Comparison of ENCODE assay signal across 22 cellular contexts in the genomic region with DNA sequence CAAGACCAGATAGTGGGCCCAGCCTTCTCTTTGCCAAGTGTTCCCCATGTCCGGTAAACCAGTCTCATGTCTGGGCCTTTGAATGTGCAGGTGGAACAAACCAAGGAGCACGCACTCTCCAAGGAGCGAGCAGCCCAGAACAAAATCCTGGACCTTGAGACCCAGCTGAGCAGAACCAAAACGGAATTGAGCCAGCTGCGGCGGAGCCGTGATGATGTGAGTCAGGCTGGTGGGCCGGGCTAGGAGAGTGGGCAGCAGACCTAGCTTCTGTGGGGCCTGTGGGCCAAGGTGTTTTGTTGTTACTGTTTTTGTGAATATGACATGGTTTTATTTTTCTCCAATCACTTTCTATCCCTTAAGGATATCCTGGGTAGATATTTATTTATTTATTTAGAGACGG. TPM values are rescaled to one million over a fixed set of nuclear protein-coding genes. Genes with fewer than 3 reads are reported as not detected.
DNase-seq lines count a peak whose midpoint lies in the region; ATAC-seq and TF ChIP-seq lines count a peak whose summit lies in the region.
"Had no signal": no experiment of that assay in that cellular context is flagged by ENCODE, and none has a peak within 500 bp of the region (broad histone marks: within the 10 kb centered on the region; RNA-seq: fewer than 3 reads in every experiment).

No MANE protein-coding gene starts in this region.

- TF ChIP-seq CTCF in HEK293 (tag by site-specific recombination; IDR thresholded peaks at IDR 0.05) = no peak
- TF ChIP-seq CTCF in RWPE1 (conservative IDR thresholded peaks at IDR 0.05; ENCODE audit: low read depth) = no peak

- DNase-seq in RWPE1 (ENCODE audit: low spot score) = no peak
- peak; percentile 43 for DNase-seq in mesenteric fat pad (ENCODE audit: low spot score)
- DNase-seq in activated CD4-positive, alpha-beta T cell treated with anti-CD3 and anti-CD28 coated beads, Interleukin-2, amount 50 U/mL, for 1 hour = no peak
- no peak for DNase-seq in activated CD8-positive, alpha-beta memory T cell treated with anti-CD3 and anti-CD28 coated beads, Interleukin-2, amount 50 U/mL, for 4 hours
- DNase-seq: 8988T; ACHN; AML-193; BE2C; CD4-positive, alpha-beta T cell; CD8-positive, alpha-beta memory T cell; DMS 273 treated with DMSO at 0.1 percent for 48 hours; DMS79; EL; GDM1; GM23248; H7; HCEC 1CT had no signal

- H3K36me3 ChIP-seq in HEK293 (ENCODE audit: control insufficient read depth in 2 of 2, insufficient read depth in 1 of 2, low read length in 2 of 2) = peaks cover 5 to 77% of the 10 kb centered on the region in 2 experiments

- POLR2A ChIA-PET in HEK293 (lab: Yijun Ruan, JAX) (interaction anchor here (0.6 kb wide), 1 partner anchor 144 kb away, joined by 5 read pairs; no protein-coding TSS in a partner anchor), RWPE1 (lab: Yijun Ruan, JAX; ENCODE audit: low non-redundant PET) (no interaction called here)

- H3K27ac ChIP-seq in HEK293 (ENCODE audit: extremely low read depth, low read depth, low read length) (no peak overlapping the region), RWPE1 (peak overlapping the region; percentile 53; the same call in 1 of the 2 replicates)
- H3K27ac ChIP-seq: A549; BLaER1 treated with 17β-estradiol and CSF1 and Interleukin-3, amounts not matched to agents 10 nM and 100 nM; GM23248 had no signal

- CTCF ChIA-PET in HEK293 (lab: Yijun Ruan, JAX) (interaction anchor here (0.6 to 1.4 kb wide), 3 partner anchors 60 to 150 kb away, joined by 3 to 4 read pairs (median 3); no protein-coding TSS in a partner anchor), RWPE1 (lab: Yijun Ruan, JAX) (no interaction called here)

- H3K4me3 ChIP-seq in HEK293 (ENCODE audit: low read depth, low read length) = no peak overlapping the region
- H3K4me3 ChIP-seq: A549; BLaER1 treated with 17β-estradiol and CSF1 and Interleukin-3, amounts not matched to agents 10 nM and 100 nM; GM12878; GM23248 had no signal

- H3K9me3 ChIP-seq in HEK293 (ENCODE audit: control insufficient read depth, insufficient read depth, low read depth, low read length) = no peaks in the 10 kb centered on the region
- H3K9me3 ChIP-seq: A549; BE2C; BLaER1 treated with 17β-estradiol and CSF1 and Interleukin-3, amounts not matched to agents 10 nM and 100 nM had no signal

- no peaks in the 10 kb centered on the region for H3K4me1 ChIP-seq in HEK293 (ENCODE audit: control insufficient read depth, insufficient read depth, low read length)

- no peak for ATAC-seq in HG03196 (IDR thresholded peaks at IDR 0.05; ENCODE audit: unreplicated experiment)
- ATAC-seq: A549, GM12878 had no signal

TF ChIP-seq in HEK293, 187 proteins besides CTCF, POLR2A, EP300 and RAD21:
- TF ChIP-seq ZSCAN23 (tag by site-specific recombination; IDR thresholded peaks at IDR 0.05) = no peak
- no peak for TF ChIP-seq PRDM2 (tag by site-specific recombination; IDR thresholded peaks at IDR 0.05; ENCODE audit: borderline replicate concordance)
- TF ChIP-seq ZNF426 (tag by site-specific recombination; IDR thresholded peaks at IDR 0.05) = no peak
- TF ChIP-seq, protein P1, sequence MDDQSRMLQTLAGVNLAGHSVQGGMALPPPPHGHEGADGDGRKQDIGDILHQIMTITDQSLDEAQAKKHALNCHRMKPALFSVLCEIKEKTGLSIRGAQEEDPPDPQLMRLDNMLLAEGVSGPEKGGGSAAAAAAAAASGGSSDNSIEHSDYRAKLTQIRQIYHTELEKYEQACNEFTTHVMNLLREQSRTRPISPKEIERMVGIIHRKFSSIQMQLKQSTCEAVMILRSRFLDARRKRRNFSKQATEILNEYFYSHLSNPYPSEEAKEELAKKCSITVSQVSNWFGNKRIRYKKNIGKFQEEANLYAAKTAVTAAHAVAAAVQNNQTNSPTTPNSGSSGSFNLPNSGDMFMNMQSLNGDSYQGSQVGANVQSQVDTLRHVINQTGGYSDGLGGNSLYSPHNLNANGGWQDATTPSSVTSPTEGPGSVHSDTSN (CRISPR knock-in tag; IDR thresholded peaks at IDR 0.05) = no peak
- TF ChIP-seq, protein P2, sequence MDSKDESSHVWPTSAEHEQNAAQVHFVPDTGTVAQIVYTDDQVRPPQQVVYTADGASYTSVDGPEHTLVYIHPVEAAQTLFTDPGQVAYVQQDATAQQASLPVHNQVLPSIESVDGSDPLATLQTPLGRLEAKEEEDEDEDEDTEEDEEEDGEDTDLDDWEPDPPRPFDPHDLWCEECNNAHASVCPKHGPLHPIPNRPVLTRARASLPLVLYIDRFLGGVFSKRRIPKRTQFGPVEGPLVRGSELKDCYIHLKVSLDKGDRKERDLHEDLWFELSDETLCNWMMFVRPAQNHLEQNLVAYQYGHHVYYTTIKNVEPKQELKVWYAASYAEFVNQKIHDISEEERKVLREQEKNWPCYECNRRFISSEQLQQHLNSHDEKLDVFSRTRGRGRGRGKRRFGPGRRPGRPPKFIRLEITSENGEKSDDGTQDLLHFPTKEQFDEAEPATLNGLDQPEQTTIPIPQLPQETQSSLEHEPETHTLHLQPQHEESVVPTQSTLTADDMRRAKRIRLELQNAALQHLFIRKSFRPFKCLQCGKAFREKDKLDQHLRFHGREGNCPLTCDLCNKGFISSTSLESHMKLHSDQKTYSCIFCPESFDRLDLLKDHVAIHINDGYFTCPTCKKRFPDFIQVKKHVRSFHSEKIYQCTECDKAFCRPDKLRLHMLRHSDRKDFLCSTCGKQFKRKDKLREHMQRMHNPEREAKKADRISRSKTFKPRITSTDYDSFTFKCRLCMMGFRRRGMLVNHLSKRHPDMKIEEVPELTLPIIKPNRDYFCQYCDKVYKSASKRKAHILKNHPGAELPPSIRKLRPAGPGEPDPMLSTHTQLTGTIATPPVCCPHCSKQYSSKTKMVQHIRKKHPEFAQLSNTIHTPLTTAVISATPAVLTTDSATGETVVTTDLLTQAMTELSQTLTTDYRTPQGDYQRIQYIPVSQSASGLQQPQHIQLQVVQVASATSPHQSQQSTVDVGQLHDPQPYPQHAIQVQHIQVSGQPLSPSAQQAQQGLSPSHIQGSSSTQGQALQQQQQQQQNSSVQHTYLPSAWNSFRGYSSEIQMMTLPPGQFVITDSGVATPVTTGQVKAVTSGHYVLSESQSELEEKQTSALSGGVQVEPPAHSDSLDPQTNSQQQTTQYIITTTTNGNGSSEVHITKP (tag by site-specific recombination; IDR thresholded peaks at IDR 0.05) = 0 out of 2 replicates have a peak, but pooled peaks have one; percentile 16
- no peak for TF ChIP-seq ZNF132 (tag by site-specific recombination; IDR thresholded peaks at IDR 0.05; ENCODE audit: borderline replicate concordance)
- TF ChIP-seq ZBTB21 (tag by site-specific recombination; IDR thresholded peaks at IDR 0.05) = no peak

RNA-seq across cellular contexts. Expression of gene GLE1, which starts 5.6 kb away (rescaled TPM):
- 19.0 TPM for total RNA-seq in mesenteric fat pad

RNA-seq across cellular contexts. Expression of gene ODF2, which starts 43.1 kb away (rescaled TPM):
- 18.6 TPM for total RNA-seq in mesenteric fat pad

RNA-seq across cellular contexts. Expression of gene SPTAN1, which starts 53.5 kb away (rescaled TPM):
- 361 TPM for total RNA-seq in mesenteric fat pad
